19 cellular contexts compared by ENCODE assay signal in the genomic region with DNA sequence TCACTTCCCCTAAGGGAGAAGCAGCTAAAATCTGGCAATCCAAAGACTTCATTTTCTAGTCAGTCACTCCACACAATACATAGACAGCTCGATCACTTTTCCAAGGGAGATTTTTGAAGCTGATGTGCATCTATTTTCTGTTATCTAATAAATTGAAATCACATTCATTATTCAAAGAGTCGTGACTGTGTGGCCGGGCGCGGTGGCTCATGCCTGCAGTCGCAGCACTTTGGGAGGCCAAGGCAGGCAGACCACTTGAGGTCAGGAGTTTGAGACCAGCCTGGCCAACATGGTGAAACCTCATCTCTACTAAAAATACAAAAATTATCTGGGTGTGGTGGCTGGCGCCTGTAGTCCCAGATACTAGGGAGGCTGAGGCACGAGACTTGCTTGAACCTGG.
"Had no signal": no experiment of that assay in that cellular context is flagged by ENCODE, and none has a peak within 500 bp of the region (broad histone marks: within the 10 kb centered on the region; RNA-seq: fewer than 3 reads in every experiment).

No MANE protein-coding gene starts in this region.

- H3K36me3 ChIP-seq: gastrocnemius medialis, heart right ventricle, left lung, lower lobe of right lung, right atrium auricular region, sigmoid colon, uterus had no signal

- H3K4me3 Mint-ChIP-seq: memory B cell, naive B cell, nephron, type B pancreatic cell had no signal

- DNase-seq: effector CD4-positive, alpha-beta T cell; gastrocnemius medialis; heart right ventricle; islet precursor cell; left lung; lower lobe of right lung; midbrain; naive B cell; occipital lobe; sigmoid colon; stimulated activated CD4-positive, alpha-beta T cell treated with anti-CD3 and anti-CD28 coated beads, Interleukin-2, amount 100 ng/mL, for 48 hours; stimulated activated naive CD4-positive, alpha-beta T cell treated with Interleukin-2 at 50 U/mL for 16 hours; uterus had no signal

- H3K27me3 Mint-ChIP-seq: memory B cell, naive B cell, type B pancreatic cell had no signal

- H3K9me3 ChIP-seq: gastrocnemius medialis, heart right ventricle, left lung, lower lobe of right lung, right atrium auricular region, sigmoid colon, uterus had no signal

- H3K27ac Mint-ChIP-seq: memory B cell, naive B cell, type B pancreatic cell had no signal

- H3K27me3 ChIP-seq: gastrocnemius medialis, heart right ventricle, left lung, right atrium auricular region, sigmoid colon, uterus had no signal

- H3K9me3 Mint-ChIP-seq: memory B cell, naive B cell, type B pancreatic cell had no signal

- H3K36me3 Mint-ChIP-seq: memory B cell, naive B cell, type B pancreatic cell had no signal

- ATAC-seq: gastrocnemius medialis, heart right ventricle, lower lobe of right lung had no signal

- H3K4me1 ChIP-seq: uterus had no signal

- H3K27ac ChIP-seq: coronary artery, gastrocnemius medialis, lower lobe of right lung, right atrium auricular region, uterus had no signal

- H3K4me3 ChIP-seq: coronary artery, gastrocnemius medialis, heart right ventricle, left lung, lower lobe of right lung, right atrium auricular region, sigmoid colon, skin epidermis, uterus had no signal
